ENCODE assay signal across 8 cellular contexts in the genomic region with DNA sequence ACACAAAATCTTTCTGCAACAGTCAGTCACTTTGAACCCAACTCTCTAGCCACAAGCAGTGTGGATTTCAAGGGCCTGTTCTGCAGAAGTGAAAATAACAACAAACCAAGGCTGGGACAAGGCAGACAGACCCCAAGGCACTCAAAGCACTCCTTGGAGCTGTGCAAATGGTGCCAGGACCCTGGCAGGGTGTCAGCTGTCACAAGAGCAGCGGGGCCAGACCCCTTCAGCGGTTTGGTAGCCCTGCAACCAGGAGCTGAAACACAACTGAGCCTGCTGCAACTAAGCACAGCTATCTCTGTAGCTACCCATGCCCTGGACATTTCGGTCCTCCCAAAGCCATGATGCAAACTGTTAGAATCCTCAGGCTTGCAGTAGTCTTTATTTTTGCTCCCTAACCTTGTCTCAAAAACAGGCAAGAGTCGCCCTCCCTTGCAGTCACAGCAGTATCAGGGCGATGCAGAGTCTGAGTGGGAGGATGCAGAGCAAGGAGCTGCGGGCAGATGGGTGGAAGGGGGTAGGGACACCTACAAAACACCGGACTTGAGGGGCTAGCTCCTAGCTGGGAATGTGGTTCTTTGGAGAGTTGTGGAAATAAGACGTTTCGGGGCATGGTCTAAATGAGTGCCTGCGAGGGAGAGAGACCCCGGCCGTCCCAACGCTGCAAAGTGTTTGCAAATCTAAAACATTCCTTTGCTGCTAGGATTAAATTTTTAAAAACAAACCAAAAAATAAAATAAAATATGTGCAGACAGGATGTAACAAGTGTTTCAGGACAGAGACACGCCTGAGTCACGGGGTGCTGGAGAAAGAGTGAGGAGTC.
DNase-seq lines count a peak whose midpoint lies in the region; ATAC-seq and TF ChIP-seq lines count a peak whose summit lies in the region.

No MANE protein-coding gene starts in this region.

- ATAC-seq in GM18502 (IDR thresholded peaks at IDR 0.05; ENCODE audit: poor library complexity, unreplicated experiment) = no peak
- ATAC-seq in HG03460 (IDR thresholded peaks at IDR 0.05; ENCODE audit: unreplicated experiment) = no peak

- no peak overlapping the region for H2AFZ ChIP-seq in ACC112 (ENCODE audit: low read length, unreplicated experiment)

- peak overlapping the region; percentile 90 for H3K4me3 ChIP-seq in ACC112 (ENCODE audit: low read depth, low read length)
- peak overlapping the region; percentile 86 for H3K4me3 ChIP-seq in HUES6 (ENCODE audit: low read depth, low read length)
- H3K4me3 ChIP-seq in coronary artery = peak overlapping the region; percentile 77
- H3K4me3 ChIP-seq in muscle layer of duodenum (ENCODE audit: low read depth in 1 of 2, low read length in 2 of 2) = peak overlapping the region; percentile 48 to 74

- H3K79me2 ChIP-seq in ACC112 (ENCODE audit: control insufficient read depth, insufficient read depth, low read length, unreplicated experiment) = peaks cover 32% of the 10 kb centered on the region

- H3K9me3 ChIP-seq in HUES6 (ENCODE audit: control insufficient read depth, insufficient read depth, low read depth, low read length) (no peaks in the 10 kb centered on the region), muscle layer of duodenum (ENCODE audit: control insufficient read depth in 1 of 2, low read length in 2 of 2) (no peaks in the 10 kb centered on the region)

- H3K36me3 ChIP-seq in ACC112 (ENCODE audit: insufficient read depth, low read length) (no peaks in the 10 kb centered on the region), HUES6 (ENCODE audit: control insufficient read depth, insufficient read depth, low read length) (no peaks in the 10 kb centered on the region; the same call in 1 of the 2 replicates), muscle layer of duodenum (ENCODE audit: control insufficient read depth in 1 of 2, insufficient read depth in 2 of 2, low read length in 2 of 2) (no peaks in the 10 kb centered on the region)

- no peak for DNase-seq in coronary artery (ENCODE audit: low spot score)
- DNase-seq in NCI-H1694 (lab: John Stamatoyannopoulos, UW) = no peak
- DNase-seq in activated CD4-positive, alpha-beta T cell treated with anti-CD3 and anti-CD28 coated beads, Interleukin-2, amount 50 U/mL, for 1 hour = no peak

- TF ChIP-seq CTCF in coronary artery (IDR thresholded peaks at IDR 0.05) = no peak

- peaks cover 60% of the 10 kb centered on the region for H3K4me1 ChIP-seq in ACC112 (ENCODE audit: control insufficient read depth, insufficient read depth, low read length, unreplicated experiment)
- peaks cover 61% of the 10 kb centered on the region for H3K4me1 ChIP-seq in HUES6 (ENCODE audit: control insufficient read depth, insufficient read depth, low read length)
- peaks cover 0 to 23% of the 10 kb centered on the region in 2 donors for H3K4me1 ChIP-seq in muscle layer of duodenum (ENCODE audit: control insufficient read depth in 1 of 2, insufficient read depth in 2 of 2, low read length in 2 of 2)

- no peaks in the 10 kb centered on the region for H3K27me3 ChIP-seq in ACC112 (ENCODE audit: insufficient read depth, low read length)
- H3K27me3 ChIP-seq in HUES6 (ENCODE audit: control insufficient read depth, insufficient read depth, low read length) = peaks cover 6% of the 10 kb centered on the region; the same call in 1 of the 2 replicates
- H3K27me3 ChIP-seq in muscle layer of duodenum (ENCODE audit: low read depth, low read length) = no peaks in the 10 kb centered on the region

- no peak overlapping the region for H3K27ac ChIP-seq in ACC112 (ENCODE audit: low read depth, low read length)
- H3K27ac ChIP-seq in HUES6 (ENCODE audit: low read depth, low read length) = peak overlapping the region; percentile 99; the same call in 1 of the 2 replicates
- peak overlapping the region; percentile 97 to 98 for H3K27ac ChIP-seq in coronary artery
- no peak overlapping the region for H3K27ac ChIP-seq in muscle layer of duodenum (ENCODE audit: low read length)

- peak overlapping the region; percentile 99 for H3K9ac ChIP-seq in HUES6 (ENCODE audit: low read length)

Comparison
In these comparisons a context has a peak if more than half of its experiments do, and no peak if none do; other contexts are left out.
1. H3K27ac ChIP-seq: peak in HUES6 (single experiment) and coronary artery (2 of 2); none in ACC112 (single experiment) and muscle layer of duodenum (single experiment).
2. Peak in every context shown above with its lines, with median percentiles within 50 percentile points of each other: H3K4me3 ChIP-seq.